Comparison of ENCODE assay signal across 1 cellular context in the genomic region with DNA sequence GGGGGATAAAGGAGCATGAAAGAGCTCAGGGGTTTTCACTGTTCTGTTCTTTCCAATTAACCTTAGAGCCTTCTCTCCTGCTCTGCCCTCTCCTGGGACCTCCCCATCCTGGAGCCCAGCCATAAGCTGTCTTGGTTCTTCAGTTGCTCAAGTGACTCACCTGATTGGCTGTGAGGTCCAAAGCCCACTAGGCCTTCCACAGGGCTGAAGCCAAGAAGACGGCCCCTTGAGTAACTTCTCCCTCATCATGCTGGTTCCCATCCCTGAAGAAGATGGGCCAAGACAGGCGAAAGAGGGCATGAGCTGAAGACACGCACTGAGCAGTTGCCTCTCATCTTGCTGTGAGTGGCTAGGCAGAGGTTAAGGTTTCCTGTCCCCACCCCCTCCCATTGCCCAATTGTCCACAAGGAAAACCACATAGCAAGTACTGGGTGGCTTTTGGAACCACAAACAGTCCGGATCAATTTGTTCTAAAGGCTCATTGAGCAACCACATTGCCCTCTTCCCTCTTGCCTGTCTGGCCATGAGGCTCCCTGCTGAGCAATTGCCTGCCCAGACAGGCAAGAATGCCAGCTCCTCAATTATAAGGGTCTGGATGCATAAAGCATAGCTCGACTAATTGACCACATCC.
TF ChIP-seq lines count a peak whose summit lies in the region.

No MANE protein-coding gene starts in this region.

TF ChIP-seq in HepG2, 621 proteins besides CTCF, POLR2A, EP300 and RAD21 (continued from another document and continues in another):
- TF ChIP-seq, protein P1, sequence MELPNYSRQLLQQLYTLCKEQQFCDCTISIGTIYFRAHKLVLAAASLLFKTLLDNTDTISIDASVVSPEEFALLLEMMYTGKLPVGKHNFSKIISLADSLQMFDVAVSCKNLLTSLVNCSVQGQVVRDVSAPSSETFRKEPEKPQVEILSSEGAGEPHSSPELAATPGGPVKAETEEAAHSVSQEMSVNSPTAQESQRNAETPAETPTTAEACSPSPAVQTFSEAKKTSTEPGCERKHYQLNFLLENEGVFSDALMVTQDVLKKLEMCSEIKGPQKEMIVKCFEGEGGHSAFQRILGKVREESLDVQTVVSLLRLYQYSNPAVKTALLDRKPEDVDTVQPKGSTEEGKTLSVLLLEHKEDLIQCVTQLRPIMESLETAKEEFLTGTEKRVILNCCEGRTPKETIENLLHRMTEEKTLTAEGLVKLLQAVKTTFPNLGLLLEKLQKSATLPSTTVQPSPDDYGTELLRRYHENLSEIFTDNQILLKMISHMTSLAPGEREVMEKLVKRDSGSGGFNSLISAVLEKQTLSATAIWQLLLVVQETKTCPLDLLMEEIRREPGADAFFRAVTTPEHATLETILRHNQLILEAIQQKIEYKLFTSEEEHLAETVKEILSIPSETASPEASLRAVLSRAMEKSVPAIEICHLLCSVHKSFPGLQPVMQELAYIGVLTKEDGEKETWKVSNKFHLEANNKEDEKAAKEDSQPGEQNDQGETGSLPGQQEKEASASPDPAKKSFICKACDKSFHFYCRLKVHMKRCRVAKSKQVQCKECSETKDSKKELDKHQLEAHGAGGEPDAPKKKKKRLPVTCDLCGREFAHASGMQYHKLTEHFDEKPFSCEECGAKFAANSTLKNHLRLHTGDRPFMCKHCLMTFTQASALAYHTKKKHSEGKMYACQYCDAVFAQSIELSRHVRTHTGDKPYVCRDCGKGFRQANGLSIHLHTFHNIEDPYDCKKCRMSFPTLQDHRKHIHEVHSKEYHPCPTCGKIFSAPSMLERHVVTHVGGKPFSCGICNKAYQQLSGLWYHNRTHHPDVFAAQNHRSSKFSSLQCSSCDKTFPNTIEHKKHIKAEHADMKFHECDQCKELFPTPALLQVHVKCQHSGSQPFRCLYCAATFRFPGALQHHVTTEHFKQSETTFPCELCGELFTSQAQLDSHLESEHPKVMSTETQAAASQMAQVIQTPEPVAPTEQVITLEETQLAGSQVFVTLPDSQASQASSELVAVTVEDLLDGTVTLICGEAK (IDR thresholded peaks at IDR 0.05) = no peak
- TF ChIP-seq, protein P1 (CRISPR knock-in tag; IDR thresholded peaks at IDR 0.05) = peak; percentile 73
- TF ChIP-seq ZFYVE20 (CRISPR knock-in tag; IDR thresholded peaks at IDR 0.05; ENCODE audit: borderline replicate concordance, low read depth) (no peak), RARG (CRISPR knock-in tag; IDR thresholded peaks at IDR 0.05; ENCODE audit: low read depth) (0 out of 2 replicates have a peak, but pooled peaks have one; percentile 33), ZIK1 (CRISPR knock-in tag; IDR thresholded peaks at IDR 0.05; ENCODE audit: borderline replicate concordance, low read depth) (no peak), TFDP1 (CRISPR knock-in tag; IDR thresholded peaks at IDR 0.05; ENCODE audit: borderline replicate concordance) (peak; percentile 54; the same call in 1 of the 2 replicates), ZNF713 (CRISPR knock-in tag; IDR thresholded peaks at IDR 0.05) (no peak), ZBTB43 (CRISPR knock-in tag; conservative IDR thresholded peaks at IDR 0.05) (peak; percentile 62), RXRB (CRISPR knock-in tag; IDR thresholded peaks at IDR 0.05; ENCODE audit: borderline replicate concordance) (peak; percentile 70; the same call in 1 of the 2 replicates), HCFC1 (IDR thresholded peaks at IDR 0.05; ENCODE audit: low read depth, low read length) (no peak), ZNF350 (CRISPR knock-in tag; IDR thresholded peaks at IDR 0.05; ENCODE audit: borderline replicate concordance, low read depth) (peak; percentile 89), TFE3 (CRISPR knock-in tag; IDR thresholded peaks at IDR 0.05) (peak; percentile 50), ZNF33A (CRISPR knock-in tag; IDR thresholded peaks at IDR 0.05; ENCODE audit: borderline replicate concordance) (no peak), RBM39 (IDR thresholded peaks at IDR 0.05; ENCODE audit: low read depth, low read length, poor library complexity, severe bottlenecking) (no peak), NFIC (IDR thresholded peaks at IDR 0.05; ENCODE audit: low read length) (peak; percentile 44), HDAC2 (CRISPR knock-in tag; IDR thresholded peaks at IDR 0.05) (peak; percentile 94), TSC22D2 (CRISPR knock-in tag; IDR thresholded peaks at IDR 0.05; ENCODE audit: borderline replicate concordance) (no peak), NFYC (CRISPR knock-in tag; IDR thresholded peaks at IDR 0.05) (peak; percentile 59), ZNF678 (CRISPR knock-in tag; IDR thresholded peaks at IDR 0.05) (no peak), ZMYM3 (CRISPR knock-in tag; IDR thresholded peaks at IDR 0.05) (peak; percentile 92), TMF1 (CRISPR knock-in tag; IDR thresholded peaks at IDR 0.05; ENCODE audit: low read depth) (peak; percentile 64; the same call in 1 of the 2 replicates), HIVEP1 (CRISPR knock-in tag; IDR thresholded peaks at IDR 0.05) (peak; percentile 80; the same call in 1 of the 2 replicates), ZNF441 (CRISPR knock-in tag; IDR thresholded peaks at IDR 0.05; ENCODE audit: borderline replicate concordance) (peak; percentile 61; the same call in 1 of the 2 replicates), ATF7 (IDR thresholded peaks at IDR 0.05) (0 out of 2 replicates have a peak, but pooled peaks have one; percentile 3), ATF7 (CRISPR knock-in tag; IDR thresholded peaks at IDR 0.05) (peak; percentile 24; the same call in 1 of the 2 replicates), TBP (CRISPR knock-in tag; IDR thresholded peaks at IDR 0.05) (no peak)
- TF ChIP-seq, protein P2, sequence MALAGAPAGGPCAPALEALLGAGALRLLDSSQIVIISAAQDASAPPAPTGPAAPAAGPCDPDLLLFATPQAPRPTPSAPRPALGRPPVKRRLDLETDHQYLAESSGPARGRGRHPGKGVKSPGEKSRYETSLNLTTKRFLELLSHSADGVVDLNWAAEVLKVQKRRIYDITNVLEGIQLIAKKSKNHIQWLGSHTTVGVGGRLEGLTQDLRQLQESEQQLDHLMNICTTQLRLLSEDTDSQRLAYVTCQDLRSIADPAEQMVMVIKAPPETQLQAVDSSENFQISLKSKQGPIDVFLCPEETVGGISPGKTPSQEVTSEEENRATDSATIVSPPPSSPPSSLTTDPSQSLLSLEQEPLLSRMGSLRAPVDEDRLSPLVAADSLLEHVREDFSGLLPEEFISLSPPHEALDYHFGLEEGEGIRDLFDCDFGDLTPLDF (CRISPR knock-in tag; IDR thresholded peaks at IDR 0.05) = no peak
- TF ChIP-seq, protein P3, sequence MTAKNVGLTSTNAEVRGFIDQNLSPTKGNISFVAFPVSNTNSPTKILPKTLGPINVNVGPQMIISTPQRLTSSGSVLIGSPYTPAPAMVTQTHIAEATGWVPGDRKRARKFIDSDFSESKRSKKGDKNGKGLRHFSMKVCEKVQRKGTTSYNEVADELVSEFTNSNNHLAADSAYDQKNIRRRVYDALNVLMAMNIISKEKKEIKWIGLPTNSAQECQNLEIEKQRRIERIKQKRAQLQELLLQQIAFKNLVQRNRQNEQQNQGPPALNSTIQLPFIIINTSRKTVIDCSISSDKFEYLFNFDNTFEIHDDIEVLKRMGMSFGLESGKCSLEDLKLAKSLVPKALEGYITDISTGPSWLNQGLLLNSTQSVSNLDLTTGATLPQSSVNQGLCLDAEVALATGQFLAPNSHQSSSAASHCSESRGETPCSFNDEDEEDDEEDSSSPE (CRISPR knock-in tag; IDR thresholded peaks at IDR 0.05) = peak; percentile 54; the same call in 1 of the 2 replicates
- TF ChIP-seq, protein P4, sequence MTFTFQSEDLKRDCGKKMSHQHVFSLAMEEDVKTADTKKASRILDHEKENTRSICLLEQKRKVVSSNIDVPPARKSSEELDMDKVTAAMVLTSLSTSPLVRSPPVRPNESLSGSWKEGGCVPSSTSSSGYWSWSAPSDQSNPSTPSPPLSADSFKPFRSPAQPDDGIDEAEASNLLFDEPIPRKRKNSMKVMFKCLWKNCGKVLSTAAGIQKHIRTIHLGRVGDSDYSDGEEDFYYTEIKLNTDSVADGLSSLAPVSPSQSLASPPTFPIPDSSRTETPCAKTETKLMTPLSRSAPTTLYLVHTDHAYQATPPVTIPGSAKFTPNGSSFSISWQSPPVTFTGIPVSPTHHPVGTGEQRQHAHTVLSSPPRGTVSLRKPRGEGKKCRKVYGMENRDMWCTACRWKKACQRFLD (CRISPR knock-in tag; IDR thresholded peaks at IDR 0.05; ENCODE audit: borderline replicate concordance) = no peak
- TF ChIP-seq, protein P5, sequence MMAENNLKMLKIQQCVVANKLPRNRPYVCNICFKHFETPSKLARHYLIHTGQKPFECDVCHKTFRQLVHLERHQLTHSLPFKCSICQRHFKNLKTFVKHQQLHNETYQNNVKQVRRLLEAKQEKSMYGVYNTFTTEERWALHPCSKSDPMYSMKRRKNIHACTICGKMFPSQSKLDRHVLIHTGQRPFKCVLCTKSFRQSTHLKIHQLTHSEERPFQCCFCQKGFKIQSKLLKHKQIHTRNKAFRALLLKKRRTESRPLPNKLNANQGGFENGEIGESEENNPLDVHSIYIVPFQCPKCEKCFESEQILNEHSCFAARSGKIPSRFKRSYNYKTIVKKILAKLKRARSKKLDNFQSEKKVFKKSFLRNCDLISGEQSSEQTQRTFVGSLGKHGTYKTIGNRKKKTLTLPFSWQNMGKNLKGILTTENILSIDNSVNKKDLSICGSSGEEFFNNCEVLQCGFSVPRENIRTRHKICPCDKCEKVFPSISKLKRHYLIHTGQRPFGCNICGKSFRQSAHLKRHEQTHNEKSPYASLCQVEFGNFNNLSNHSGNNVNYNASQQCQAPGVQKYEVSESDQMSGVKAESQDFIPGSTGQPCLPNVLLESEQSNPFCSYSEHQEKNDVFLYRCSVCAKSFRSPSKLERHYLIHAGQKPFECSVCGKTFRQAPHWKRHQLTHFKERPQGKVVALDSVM (CRISPR knock-in tag; IDR thresholded peaks at IDR 0.05) = no peak
- TF ChIP-seq, protein P6, sequence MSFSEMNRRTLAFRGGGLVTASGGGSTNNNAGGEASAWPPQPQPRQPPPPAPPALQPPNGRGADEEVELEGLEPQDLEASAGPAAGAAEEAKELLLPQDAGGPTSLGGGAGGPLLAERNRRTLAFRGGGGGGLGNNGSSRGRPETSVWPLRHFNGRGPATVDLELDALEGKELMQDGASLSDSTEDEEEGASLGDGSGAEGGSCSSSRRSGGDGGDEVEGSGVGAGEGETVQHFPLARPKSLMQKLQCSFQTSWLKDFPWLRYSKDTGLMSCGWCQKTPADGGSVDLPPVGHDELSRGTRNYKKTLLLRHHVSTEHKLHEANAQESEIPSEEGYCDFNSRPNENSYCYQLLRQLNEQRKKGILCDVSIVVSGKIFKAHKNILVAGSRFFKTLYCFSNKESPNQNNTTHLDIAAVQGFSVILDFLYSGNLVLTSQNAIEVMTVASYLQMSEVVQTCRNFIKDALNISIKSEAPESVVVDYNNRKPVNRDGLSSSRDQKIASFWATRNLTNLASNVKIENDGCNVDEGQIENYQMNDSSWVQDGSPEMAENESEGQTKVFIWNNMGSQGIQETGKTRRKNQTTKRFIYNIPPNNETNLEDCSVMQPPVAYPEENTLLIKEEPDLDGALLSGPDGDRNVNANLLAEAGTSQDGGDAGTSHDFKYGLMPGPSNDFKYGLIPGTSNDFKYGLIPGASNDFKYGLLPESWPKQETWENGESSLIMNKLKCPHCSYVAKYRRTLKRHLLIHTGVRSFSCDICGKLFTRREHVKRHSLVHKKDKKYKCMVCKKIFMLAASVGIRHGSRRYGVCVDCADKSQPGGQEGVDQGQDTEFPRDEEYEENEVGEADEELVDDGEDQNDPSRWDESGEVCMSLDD (CRISPR knock-in tag; IDR thresholded peaks at IDR 0.05; ENCODE audit: borderline replicate concordance) = 0 out of 2 replicates have a peak, but pooled peaks have one; percentile 57
